In the genomic region with DNA sequence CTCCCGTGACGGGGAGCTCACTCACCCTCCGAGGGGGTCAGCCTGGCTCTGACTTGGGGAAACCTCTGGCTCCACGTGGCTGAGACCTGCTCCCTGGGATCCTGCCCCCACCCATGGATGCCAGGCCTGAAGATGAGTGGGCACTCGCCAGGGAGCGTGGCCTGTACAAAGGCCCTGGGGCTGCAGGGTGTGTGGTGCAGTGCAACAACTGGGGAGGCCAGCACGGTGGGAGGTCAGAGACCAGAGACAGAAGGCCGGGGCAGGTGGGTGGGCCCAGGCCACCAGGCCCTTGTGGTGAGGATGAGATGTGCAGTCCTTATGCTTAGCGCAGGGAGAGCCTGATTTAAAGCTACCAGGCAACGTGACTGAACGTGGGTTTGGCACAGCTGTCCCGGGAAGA, we compare ENCODE assay signal across 2 cellular contexts.
TF ChIP-seq lines count a peak whose summit lies in the region.

No MANE protein-coding gene starts in this region.

TF ChIP-seq in GM23338, 12 proteins besides CTCF, POLR2A, EP300 and RAD21 (continued from another document):
- TF ChIP-seq, protein P1, sequence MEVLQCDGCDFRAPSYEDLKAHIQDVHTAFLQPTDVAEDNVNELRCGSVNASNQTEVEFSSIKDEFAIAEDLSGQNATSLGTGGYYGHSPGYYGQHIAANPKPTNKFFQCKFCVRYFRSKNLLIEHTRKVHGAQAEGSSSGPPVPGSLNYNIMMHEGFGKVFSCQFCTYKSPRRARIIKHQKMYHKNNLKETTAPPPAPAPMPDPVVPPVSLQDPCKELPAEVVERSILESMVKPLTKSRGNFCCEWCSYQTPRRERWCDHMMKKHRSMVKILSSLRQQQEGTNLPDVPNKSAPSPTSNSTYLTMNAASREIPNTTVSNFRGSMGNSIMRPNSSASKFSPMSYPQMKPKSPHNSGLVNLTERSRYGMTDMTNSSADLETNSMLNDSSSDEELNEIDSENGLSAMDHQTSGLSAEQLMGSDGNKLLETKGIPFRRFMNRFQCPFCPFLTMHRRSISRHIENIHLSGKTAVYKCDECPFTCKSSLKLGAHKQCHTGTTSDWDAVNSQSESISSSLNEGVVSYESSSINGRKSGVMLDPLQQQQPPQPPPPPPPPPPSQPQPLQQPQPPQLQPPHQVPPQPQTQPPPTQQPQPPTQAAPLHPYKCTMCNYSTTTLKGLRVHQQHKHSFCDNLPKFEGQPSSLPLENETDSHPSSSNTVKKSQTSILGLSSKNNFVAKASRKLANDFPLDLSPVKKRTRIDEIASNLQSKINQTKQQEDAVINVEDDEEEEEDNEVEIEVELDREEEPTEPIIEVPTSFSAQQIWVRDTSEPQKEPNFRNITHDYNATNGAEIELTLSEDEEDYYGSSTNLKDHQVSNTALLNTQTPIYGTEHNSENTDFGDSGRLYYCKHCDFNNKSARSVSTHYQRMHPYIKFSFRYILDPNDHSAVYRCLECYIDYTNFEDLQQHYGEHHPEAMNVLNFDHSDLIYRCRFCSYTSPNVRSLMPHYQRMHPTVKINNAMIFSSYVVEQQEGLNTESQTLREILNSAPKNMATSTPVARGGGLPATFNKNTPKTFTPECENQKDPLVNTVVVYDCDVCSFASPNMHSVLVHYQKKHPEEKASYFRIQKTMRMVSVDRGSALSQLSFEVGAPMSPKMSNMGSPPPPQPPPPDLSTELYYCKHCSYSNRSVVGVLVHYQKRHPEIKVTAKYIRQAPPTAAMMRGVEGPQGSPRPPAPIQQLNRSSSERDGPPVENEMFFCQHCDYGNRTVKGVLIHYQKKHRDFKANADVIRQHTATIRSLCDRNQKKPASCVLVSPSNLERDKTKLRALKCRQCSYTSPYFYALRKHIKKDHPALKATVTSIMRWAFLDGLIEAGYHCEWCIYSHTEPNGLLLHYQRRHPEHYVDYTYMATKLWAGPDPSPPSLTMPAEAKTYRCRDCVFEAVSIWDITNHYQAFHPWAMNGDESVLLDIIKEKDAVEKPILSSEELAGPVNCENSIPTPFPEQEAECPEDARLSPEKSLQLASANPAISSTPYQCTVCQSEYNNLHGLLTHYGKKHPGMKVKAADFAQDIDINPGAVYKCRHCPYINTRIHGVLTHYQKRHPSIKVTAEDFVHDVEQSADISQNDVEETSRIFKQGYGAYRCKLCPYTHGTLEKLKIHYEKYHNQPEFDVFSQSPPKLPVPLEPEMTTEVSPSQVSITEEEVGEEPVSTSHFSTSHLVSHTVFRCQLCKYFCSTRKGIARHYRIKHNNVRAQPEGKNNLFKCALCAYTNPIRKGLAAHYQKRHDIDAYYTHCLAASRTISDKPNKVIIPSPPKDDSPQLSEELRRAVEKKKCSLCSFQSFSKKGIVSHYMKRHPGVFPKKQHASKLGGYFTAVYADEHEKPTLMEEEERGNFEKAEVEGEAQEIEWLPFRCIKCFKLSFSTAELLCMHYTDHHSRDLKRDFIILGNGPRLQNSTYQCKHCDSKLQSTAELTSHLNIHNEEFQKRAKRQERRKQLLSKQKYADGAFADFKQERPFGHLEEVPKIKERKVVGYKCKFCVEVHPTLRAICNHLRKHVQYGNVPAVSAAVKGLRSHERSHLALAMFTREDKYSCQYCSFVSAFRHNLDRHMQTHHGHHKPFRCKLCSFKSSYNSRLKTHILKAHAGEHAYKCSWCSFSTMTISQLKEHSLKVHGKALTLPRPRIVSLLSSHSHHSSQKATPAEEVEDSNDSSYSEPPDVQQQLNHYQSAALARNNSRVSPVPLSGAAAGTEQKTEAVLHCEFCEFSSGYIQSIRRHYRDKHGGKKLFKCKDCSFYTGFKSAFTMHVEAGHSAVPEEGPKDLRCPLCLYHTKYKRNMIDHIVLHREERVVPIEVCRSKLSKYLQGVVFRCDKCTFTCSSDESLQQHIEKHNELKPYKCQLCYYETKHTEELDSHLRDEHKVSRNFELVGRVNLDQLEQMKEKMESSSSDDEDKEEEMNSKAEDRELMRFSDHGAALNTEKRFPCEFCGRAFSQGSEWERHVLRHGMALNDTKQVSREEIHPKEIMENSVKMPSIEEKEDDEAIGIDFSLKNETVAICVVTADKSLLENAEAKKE (CRISPR knock-in tag; IDR thresholded peaks at IDR 0.05), result no peak
- TF ChIP-seq POLR2AphosphoS5 (IDR thresholded peaks at IDR 0.05; ENCODE audit: low read depth), result no peak
- TF ChIP-seq, protein P2, sequence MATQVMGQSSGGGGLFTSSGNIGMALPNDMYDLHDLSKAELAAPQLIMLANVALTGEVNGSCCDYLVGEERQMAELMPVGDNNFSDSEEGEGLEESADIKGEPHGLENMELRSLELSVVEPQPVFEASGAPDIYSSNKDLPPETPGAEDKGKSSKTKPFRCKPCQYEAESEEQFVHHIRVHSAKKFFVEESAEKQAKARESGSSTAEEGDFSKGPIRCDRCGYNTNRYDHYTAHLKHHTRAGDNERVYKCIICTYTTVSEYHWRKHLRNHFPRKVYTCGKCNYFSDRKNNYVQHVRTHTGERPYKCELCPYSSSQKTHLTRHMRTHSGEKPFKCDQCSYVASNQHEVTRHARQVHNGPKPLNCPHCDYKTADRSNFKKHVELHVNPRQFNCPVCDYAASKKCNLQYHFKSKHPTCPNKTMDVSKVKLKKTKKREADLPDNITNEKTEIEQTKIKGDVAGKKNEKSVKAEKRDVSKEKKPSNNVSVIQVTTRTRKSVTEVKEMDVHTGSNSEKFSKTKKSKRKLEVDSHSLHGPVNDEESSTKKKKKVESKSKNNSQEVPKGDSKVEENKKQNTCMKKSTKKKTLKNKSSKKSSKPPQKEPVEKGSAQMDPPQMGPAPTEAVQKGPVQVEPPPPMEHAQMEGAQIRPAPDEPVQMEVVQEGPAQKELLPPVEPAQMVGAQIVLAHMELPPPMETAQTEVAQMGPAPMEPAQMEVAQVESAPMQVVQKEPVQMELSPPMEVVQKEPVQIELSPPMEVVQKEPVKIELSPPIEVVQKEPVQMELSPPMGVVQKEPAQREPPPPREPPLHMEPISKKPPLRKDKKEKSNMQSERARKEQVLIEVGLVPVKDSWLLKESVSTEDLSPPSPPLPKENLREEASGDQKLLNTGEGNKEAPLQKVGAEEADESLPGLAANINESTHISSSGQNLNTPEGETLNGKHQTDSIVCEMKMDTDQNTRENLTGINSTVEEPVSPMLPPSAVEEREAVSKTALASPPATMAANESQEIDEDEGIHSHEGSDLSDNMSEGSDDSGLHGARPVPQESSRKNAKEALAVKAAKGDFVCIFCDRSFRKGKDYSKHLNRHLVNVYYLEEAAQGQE (IDR thresholded peaks at IDR 0.05; ENCODE audit: unreplicated experiment), result no peak
- TF ChIP-seq, protein P3, sequence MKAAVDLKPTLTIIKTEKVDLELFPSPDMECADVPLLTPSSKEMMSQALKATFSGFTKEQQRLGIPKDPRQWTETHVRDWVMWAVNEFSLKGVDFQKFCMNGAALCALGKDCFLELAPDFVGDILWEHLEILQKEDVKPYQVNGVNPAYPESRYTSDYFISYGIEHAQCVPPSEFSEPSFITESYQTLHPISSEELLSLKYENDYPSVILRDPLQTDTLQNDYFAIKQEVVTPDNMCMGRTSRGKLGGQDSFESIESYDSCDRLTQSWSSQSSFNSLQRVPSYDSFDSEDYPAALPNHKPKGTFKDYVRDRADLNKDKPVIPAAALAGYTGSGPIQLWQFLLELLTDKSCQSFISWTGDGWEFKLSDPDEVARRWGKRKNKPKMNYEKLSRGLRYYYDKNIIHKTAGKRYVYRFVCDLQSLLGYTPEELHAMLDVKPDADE (IDR thresholded peaks at IDR 0.05), result no peak
- no peak for TF ChIP-seq ZNF331 (CRISPR knock-in tag; IDR thresholded peaks at IDR 0.05; ENCODE audit: low read depth)
- TF ChIP-seq ZNF114 (CRISPR knock-in tag; IDR thresholded peaks at IDR 0.05), result no peak

TF ChIP-seq in HCT116, 20 proteins besides CTCF, POLR2A, EP300 and RAD21:
- TF ChIP-seq, protein P4, sequence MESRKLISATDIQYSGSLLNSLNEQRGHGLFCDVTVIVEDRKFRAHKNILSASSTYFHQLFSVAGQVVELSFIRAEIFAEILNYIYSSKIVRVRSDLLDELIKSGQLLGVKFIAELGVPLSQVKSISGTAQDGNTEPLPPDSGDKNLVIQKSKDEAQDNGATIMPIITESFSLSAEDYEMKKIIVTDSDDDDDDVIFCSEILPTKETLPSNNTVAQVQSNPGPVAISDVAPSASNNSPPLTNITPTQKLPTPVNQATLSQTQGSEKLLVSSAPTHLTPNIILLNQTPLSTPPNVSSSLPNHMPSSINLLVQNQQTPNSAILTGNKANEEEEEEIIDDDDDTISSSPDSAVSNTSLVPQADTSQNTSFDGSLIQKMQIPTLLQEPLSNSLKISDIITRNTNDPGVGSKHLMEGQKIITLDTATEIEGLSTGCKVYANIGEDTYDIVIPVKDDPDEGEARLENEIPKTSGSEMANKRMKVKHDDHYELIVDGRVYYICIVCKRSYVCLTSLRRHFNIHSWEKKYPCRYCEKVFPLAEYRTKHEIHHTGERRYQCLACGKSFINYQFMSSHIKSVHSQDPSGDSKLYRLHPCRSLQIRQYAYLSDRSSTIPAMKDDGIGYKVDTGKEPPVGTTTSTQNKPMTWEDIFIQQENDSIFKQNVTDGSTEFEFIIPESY (IDR thresholded peaks at IDR 0.05; ENCODE audit: extremely low read depth, insufficient replicate concordance, low read length), result no peak
- TF ChIP-seq SP1 (IDR thresholded peaks at IDR 0.05; ENCODE audit: low read depth) (no peak), EZH2 (IDR thresholded peaks at IDR 0.05) (no peak), TCF7L2 (IDR thresholded peaks at IDR 0.05; ENCODE audit: borderline replicate concordance, extremely low read depth, insufficient read depth, insufficient read length) (no peak), CEBPB (IDR thresholded peaks at IDR 0.05; ENCODE audit: low read depth) (no peak), EZH2phosphoT487 (IDR thresholded peaks at IDR 0.05; ENCODE audit: borderline replicate concordance) (no peak), YY1 (IDR thresholded peaks at IDR 0.05; ENCODE audit: extremely low read depth, insufficient replicate concordance, low read depth, low read length) (no peak), SRF (IDR thresholded peaks at IDR 0.05; ENCODE audit: low read depth) (no peak), EGR1 (IDR thresholded peaks at IDR 0.05; ENCODE audit: low read depth) (no peak), POLR2AphosphoS5 (IDR thresholded peaks at IDR 0.05; ENCODE audit: low read depth, low read length) (no peak), ELF1 (IDR thresholded peaks at IDR 0.05; ENCODE audit: borderline replicate concordance, low read depth) (no peak), SIN3A (IDR thresholded peaks at IDR 0.05; ENCODE audit: low read depth) (no peak), ZFX (IDR thresholded peaks at IDR 0.05) (no peak)
- TF ChIP-seq, protein P5, sequence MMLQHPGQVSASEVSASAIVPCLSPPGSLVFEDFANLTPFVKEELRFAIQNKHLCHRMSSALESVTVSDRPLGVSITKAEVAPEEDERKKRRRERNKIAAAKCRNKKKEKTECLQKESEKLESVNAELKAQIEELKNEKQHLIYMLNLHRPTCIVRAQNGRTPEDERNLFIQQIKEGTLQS (IDR thresholded peaks at IDR 0.05), result no peak
- TF ChIP-seq, protein P2 (IDR thresholded peaks at IDR 0.05; ENCODE audit: low read depth), result no peak
